In the genomic region with DNA sequence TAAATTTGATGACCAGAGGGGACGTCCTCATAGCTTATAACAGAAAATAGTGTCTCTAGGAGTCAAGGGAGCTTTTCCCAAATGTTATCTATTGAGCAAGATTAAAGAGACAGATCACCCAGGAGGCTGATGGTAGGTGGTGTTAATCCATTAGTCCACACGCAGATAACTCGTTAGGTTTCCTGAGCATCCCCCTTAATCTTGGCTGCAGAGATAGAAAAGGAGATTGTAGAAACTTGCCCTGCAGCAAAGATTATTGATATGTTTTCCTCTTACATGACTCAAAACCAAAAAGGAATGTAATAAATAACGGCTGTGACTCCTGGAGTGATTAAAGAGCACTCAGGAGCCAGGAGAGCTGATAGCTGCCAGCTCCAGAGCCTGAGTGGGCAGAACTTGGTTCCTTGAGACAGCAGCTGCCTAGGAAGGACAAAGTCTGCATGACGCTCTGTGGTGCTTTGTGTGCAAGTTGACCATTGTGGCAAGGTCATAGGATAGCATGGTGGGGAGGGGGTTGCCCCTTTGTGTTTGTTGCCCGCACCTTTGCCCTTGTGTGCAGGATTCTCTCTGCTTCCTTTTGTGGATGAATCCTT, we compare ENCODE assay signal across 1 cellular context.
TF ChIP-seq lines count a peak whose summit lies in the region.

No MANE protein-coding gene starts in this region.

TF ChIP-seq in H1, 55 proteins besides CTCF, POLR2A, EP300 and RAD21:
- TF ChIP-seq SIN3A (conservative IDR thresholded peaks at IDR 0.05 in 1 of 2, IDR thresholded peaks at IDR 0.05 in 1 of 2; ENCODE audit: low read depth in 1 of 2, low read length in 2 of 2) (no peak), SIX5 (IDR thresholded peaks at IDR 0.05; ENCODE audit: low read depth, low read length) (no peak), SRF (IDR thresholded peaks at IDR 0.05; ENCODE audit: low read depth, low read length) (no peak), NRF1 (IDR thresholded peaks at IDR 0.05; ENCODE audit: low read depth, low read length) (no peak), TCF12 (IDR thresholded peaks at IDR 0.05; ENCODE audit: low read depth, low read length) (no peak), SP1 (IDR thresholded peaks at IDR 0.05; ENCODE audit: low read depth, low read length) (no peak), CHD1 (IDR thresholded peaks at IDR 0.05; ENCODE audit: low read depth, low read length) (no peak), FOSL1 (IDR thresholded peaks at IDR 0.05; ENCODE audit: insufficient read depth, low read depth, low read length) (no peak), GTF2F1 (IDR thresholded peaks at IDR 0.05; ENCODE audit: borderline replicate concordance, low read depth, low read length) (no peak), SP4 (IDR thresholded peaks at IDR 0.05; ENCODE audit: low read length) (no peak), TAF7 (optimal IDR thresholded peaks at IDR 0.05; ENCODE audit: borderline replicate concordance, low read depth, low read length) (no peak), BACH1 (IDR thresholded peaks at IDR 0.05; ENCODE audit: low read length) (no peak), POU5F1 (IDR thresholded peaks at IDR 0.05; ENCODE audit: low read depth, low read length) (no peak)
- TF ChIP-seq, protein P1, sequence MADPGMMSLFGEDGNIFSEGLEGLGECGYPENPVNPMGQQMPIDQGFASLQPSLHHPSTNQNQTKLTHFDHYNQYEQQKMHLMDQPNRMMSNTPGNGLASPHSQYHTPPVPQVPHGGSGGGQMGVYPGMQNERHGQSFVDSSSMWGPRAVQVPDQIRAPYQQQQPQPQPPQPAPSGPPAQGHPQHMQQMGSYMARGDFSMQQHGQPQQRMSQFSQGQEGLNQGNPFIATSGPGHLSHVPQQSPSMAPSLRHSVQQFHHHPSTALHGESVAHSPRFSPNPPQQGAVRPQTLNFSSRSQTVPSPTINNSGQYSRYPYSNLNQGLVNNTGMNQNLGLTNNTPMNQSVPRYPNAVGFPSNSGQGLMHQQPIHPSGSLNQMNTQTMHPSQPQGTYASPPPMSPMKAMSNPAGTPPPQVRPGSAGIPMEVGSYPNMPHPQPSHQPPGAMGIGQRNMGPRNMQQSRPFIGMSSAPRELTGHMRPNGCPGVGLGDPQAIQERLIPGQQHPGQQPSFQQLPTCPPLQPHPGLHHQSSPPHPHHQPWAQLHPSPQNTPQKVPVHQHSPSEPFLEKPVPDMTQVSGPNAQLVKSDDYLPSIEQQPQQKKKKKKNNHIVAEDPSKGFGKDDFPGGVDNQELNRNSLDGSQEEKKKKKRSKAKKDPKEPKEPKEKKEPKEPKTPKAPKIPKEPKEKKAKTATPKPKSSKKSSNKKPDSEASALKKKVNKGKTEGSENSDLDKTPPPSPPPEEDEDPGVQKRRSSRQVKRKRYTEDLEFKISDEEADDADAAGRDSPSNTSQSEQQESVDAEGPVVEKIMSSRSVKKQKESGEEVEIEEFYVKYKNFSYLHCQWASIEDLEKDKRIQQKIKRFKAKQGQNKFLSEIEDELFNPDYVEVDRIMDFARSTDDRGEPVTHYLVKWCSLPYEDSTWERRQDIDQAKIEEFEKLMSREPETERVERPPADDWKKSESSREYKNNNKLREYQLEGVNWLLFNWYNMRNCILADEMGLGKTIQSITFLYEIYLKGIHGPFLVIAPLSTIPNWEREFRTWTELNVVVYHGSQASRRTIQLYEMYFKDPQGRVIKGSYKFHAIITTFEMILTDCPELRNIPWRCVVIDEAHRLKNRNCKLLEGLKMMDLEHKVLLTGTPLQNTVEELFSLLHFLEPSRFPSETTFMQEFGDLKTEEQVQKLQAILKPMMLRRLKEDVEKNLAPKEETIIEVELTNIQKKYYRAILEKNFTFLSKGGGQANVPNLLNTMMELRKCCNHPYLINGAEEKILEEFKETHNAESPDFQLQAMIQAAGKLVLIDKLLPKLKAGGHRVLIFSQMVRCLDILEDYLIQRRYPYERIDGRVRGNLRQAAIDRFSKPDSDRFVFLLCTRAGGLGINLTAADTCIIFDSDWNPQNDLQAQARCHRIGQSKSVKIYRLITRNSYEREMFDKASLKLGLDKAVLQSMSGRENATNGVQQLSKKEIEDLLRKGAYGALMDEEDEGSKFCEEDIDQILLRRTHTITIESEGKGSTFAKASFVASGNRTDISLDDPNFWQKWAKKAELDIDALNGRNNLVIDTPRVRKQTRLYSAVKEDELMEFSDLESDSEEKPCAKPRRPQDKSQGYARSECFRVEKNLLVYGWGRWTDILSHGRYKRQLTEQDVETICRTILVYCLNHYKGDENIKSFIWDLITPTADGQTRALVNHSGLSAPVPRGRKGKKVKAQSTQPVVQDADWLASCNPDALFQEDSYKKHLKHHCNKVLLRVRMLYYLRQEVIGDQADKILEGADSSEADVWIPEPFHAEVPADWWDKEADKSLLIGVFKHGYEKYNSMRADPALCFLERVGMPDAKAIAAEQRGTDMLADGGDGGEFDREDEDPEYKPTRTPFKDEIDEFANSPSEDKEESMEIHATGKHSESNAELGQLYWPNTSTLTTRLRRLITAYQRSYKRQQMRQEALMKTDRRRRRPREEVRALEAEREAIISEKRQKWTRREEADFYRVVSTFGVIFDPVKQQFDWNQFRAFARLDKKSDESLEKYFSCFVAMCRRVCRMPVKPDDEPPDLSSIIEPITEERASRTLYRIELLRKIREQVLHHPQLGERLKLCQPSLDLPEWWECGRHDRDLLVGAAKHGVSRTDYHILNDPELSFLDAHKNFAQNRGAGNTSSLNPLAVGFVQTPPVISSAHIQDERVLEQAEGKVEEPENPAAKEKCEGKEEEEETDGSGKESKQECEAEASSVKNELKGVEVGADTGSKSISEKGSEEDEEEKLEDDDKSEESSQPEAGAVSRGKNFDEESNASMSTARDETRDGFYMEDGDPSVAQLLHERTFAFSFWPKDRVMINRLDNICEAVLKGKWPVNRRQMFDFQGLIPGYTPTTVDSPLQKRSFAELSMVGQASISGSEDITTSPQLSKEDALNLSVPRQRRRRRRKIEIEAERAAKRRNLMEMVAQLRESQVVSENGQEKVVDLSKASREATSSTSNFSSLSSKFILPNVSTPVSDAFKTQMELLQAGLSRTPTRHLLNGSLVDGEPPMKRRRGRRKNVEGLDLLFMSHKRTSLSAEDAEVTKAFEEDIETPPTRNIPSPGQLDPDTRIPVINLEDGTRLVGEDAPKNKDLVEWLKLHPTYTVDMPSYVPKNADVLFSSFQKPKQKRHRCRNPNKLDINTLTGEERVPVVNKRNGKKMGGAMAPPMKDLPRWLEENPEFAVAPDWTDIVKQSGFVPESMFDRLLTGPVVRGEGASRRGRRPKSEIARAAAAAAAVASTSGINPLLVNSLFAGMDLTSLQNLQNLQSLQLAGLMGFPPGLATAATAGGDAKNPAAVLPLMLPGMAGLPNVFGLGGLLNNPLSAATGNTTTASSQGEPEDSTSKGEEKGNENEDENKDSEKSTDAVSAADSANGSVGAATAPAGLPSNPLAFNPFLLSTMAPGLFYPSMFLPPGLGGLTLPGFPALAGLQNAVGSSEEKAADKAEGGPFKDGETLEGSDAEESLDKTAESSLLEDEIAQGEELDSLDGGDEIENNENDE (IDR thresholded peaks at IDR 0.05; ENCODE audit: insufficient replicate concordance, low read length) = no peak
